In the genomic region with DNA sequence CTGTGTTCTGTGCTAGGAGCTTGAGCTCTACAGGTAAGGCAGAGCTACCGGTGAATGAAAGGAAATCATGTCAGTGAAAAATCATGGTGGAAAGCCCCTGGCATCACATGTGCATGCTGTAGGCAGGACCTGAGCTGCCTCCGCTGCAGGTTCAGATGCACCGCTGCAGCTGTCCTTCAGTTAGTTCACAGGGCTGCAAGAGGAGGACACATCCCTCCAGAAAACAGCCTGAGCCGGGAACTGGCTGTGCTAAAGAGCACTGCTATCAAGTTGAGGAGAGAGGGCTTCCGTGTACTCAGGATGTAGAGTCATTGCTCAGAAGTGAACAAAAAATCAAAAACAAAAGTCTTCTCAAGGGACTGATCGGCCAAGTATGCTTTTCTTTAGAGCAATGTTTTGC, we compare ENCODE assay signal across 13 cellular contexts.
DNase-seq lines count a peak whose midpoint lies in the region; ATAC-seq and TF ChIP-seq lines count a peak whose summit lies in the region.
"Had no signal": no experiment of that assay in that cellular context is flagged by ENCODE, and none has a peak within 500 bp of the region (broad histone marks: within the 10 kb centered on the region; RNA-seq: fewer than 3 reads in every experiment).

No MANE protein-coding gene starts in this region.

- H3K4me3 ChIP-seq in CD8-positive, alpha-beta T cell (ENCODE audit: low read depth, low read length): peak overlapping the region; percentile 30
- H3K4me3 ChIP-seq in vagina: no peak overlapping the region
- H3K4me3 ChIP-seq: uterus had no signal

- CTCF ChIA-PET in CD8-positive, alpha-beta T cell (lab: Charles Lee): no interaction called here
- CTCF ChIA-PET in activated naive CD4-positive, alpha-beta T cell treated with anti-CD3 and anti-CD28 coated beads for 36 hours (lab: Charles Lee): interaction anchor here (0.6 to 2.0 kb wide), 2 partner anchors 111 to 136 kb away, joined by 3 to 4 read pairs; no protein-coding TSS in a partner anchor

- peaks cover 84% of the 10 kb centered on the region for H3K4me1 ChIP-seq in CD8-positive, alpha-beta T cell (ENCODE audit: insufficient read depth, low read length)
- no peaks in the 10 kb centered on the region for H3K4me1 ChIP-seq in vagina
- H3K4me1 ChIP-seq: uterus had no signal

- no peaks in the 10 kb centered on the region for H3K27me3 Mint-ChIP-seq in CD8-positive, alpha-beta T cell (ENCODE audit: low read depth)
- no peaks in the 10 kb centered on the region for H3K27me3 Mint-ChIP-seq in activated naive CD4-positive, alpha-beta T cell treated with anti-CD3 and anti-CD28 coated beads for 36 hours (ENCODE audit: low read depth)
- H3K27me3 Mint-ChIP-seq in CD14-positive monocyte (ENCODE audit: low read depth in 3 of 3): peaks cover 3 to 5% (median 4%) of the 10 kb centered on the region in 3 donors

- H3K27ac ChIP-seq in CD8-positive, alpha-beta T cell (ENCODE audit: low read depth, low read length): peak overlapping the region; percentile 1
- no peak overlapping the region for H3K27ac ChIP-seq in vagina
- H3K27ac ChIP-seq: uterus had no signal

- POLR2A ChIA-PET in CD8-positive, alpha-beta T cell (lab: Charles Lee): interaction anchor here (0.7 to 1.9 kb wide), 3 partner anchors 33 to 138 kb away, joined by 3 to 6 read pairs (median 3); a partner anchor contains a TSS

- intact Hi-C loops in CD8-positive, alpha-beta T cell (cut with DNase I, micrococcal nuclease): no loop called here
- intact Hi-C loops in activated naive CD4-positive, alpha-beta T cell treated with anti-CD3 and anti-CD28 coated beads for 36 hours (cut with micrococcal nuclease): loop anchor here (1.0 to 10.0 kb wide), 6 partner anchors 9 to 1849 kb away; a partner anchor contains a TSS
- intact Hi-C loops in vagina (cut with DNase I) (no loop called here), CD14-positive monocyte (cut with micrococcal nuclease) (no loop called here)

- peaks cover 44% of the 10 kb centered on the region for H3K4me1 Mint-ChIP-seq in CD8-positive, alpha-beta T cell (ENCODE audit: low read depth)
- H3K4me1 Mint-ChIP-seq in activated naive CD4-positive, alpha-beta T cell treated with anti-CD3 and anti-CD28 coated beads for 36 hours (ENCODE audit: low read depth): peaks cover 72% of the 10 kb centered on the region
- H3K4me1 Mint-ChIP-seq in CD14-positive monocyte: peaks cover 4% of the 10 kb centered on the region

- H3K9me3 ChIP-seq in CD8-positive, alpha-beta T cell (ENCODE audit: low read length): no peaks in the 10 kb centered on the region
- no peaks in the 10 kb centered on the region for H3K9me3 ChIP-seq in vagina
- H3K9me3 ChIP-seq: uterus had no signal

- H3K27ac Mint-ChIP-seq in CD8-positive, alpha-beta T cell: peak overlapping the region; percentile 93
- peak overlapping the region; percentile 99 for H3K27ac Mint-ChIP-seq in activated naive CD4-positive, alpha-beta T cell treated with anti-CD3 and anti-CD28 coated beads for 36 hours
- no peak overlapping the region for H3K27ac Mint-ChIP-seq in CD14-positive monocyte

- peaks cover 18% of the 10 kb centered on the region for H3K36me3 Mint-ChIP-seq in CD8-positive, alpha-beta T cell
- peaks cover 12% of the 10 kb centered on the region for H3K36me3 Mint-ChIP-seq in activated naive CD4-positive, alpha-beta T cell treated with anti-CD3 and anti-CD28 coated beads for 36 hours (ENCODE audit: low read depth)
- peaks cover 44 to 46% of the 10 kb centered on the region in 2 donors for H3K36me3 Mint-ChIP-seq in CD14-positive monocyte

- peak overlapping the region; percentile 63 for H3K4me3 Mint-ChIP-seq in CD8-positive, alpha-beta T cell
- H3K4me3 Mint-ChIP-seq in activated naive CD4-positive, alpha-beta T cell treated with anti-CD3 and anti-CD28 coated beads for 36 hours: peak overlapping the region; percentile 71
- no peak overlapping the region for H3K4me3 Mint-ChIP-seq in CD14-positive monocyte

- no peaks in the 10 kb centered on the region for H3K27me3 ChIP-seq in CD8-positive, alpha-beta T cell (ENCODE audit: insufficient read depth, low read length)
- no peaks in the 10 kb centered on the region for H3K27me3 ChIP-seq in vagina
- H3K27me3 ChIP-seq: uterus had no signal

- H3K36me3 ChIP-seq in CD8-positive, alpha-beta T cell (ENCODE audit: insufficient read depth, low read length): no peaks in the 10 kb centered on the region
- peaks cover 0 to 3% of the 10 kb centered on the region in 2 donors for H3K36me3 ChIP-seq in vagina

- TF ChIP-seq POLR2A in vagina (IDR thresholded peaks at IDR 0.05): no peak

- peak in 6 of 7 experiments; percentile 28 to 68 (median 55) for DNase-seq in CD8-positive, alpha-beta T cell
- DNase-seq in activated CD4-positive, alpha-beta T cell treated with anti-CD3 and anti-CD28 coated beads for 4 hours: peak; percentile 40 to 52
- DNase-seq in activated naive CD4-positive, alpha-beta T cell treated with anti-CD3 and anti-CD28 coated beads for 36 hours: peak; percentile 84
- DNase-seq in pulmonary artery endothelial cell (ENCODE audit: low read depth, low spot score): peak; percentile 5
- DNase-seq in vagina (ENCODE audit: extremely low spot score in 2 of 2): no peak
- no peak for DNase-seq in CD14-positive monocyte (ENCODE audit: low spot score)
- DNase-seq in occipital lobe (lab: John Stamatoyannopoulos, UW): no peak
- DNase-seq: DMS79, Karpas-422, NCI-H526 treated with DMSO at 0.1 percent for 48 hours, T1000, uterus had no signal

- TF ChIP-seq CTCF in CD8-positive, alpha-beta T cell (IDR thresholded peaks at IDR 0.05): no peak
- TF ChIP-seq CTCF in vagina (IDR thresholded peaks at IDR 0.05): no peak
- no peak for TF ChIP-seq CTCF in CD14-positive monocyte (IDR thresholded peaks at IDR 0.05)

- peak; percentile 62 for ATAC-seq in CD8-positive, alpha-beta T cell
- no peak for ATAC-seq in GM19452 (IDR thresholded peaks at IDR 0.05; ENCODE audit: unreplicated experiment)

- H3K9me3 Mint-ChIP-seq in CD8-positive, alpha-beta T cell: no peaks in the 10 kb centered on the region
- H3K9me3 Mint-ChIP-seq in activated naive CD4-positive, alpha-beta T cell treated with anti-CD3 and anti-CD28 coated beads for 36 hours: no peaks in the 10 kb centered on the region
- peaks cover 0 to 3% (median 0%) of the 10 kb centered on the region in 7 donors for H3K9me3 Mint-ChIP-seq in CD14-positive monocyte

Comparison
In these comparisons a context has a peak if more than half of its experiments do, and no peak if none do; other contexts are left out.
1. DNase-seq: peak in CD8-positive, alpha-beta T cell (6 of 7), activated CD4-positive, alpha-beta T cell treated with anti-CD3 and anti-CD28 coated beads for 4 hours (2 of 2), activated naive CD4-positive, alpha-beta T cell treated with anti-CD3 and anti-CD28 coated beads for 36 hours (single experiment) and pulmonary artery endothelial cell (single experiment); none in vagina (0 of 2), CD14-positive monocyte (single experiment) and occipital lobe (single experiment).
2. H3K27ac Mint-ChIP-seq: peak in CD8-positive, alpha-beta T cell (single experiment) and activated naive CD4-positive, alpha-beta T cell treated with anti-CD3 and anti-CD28 coated beads for 36 hours (single experiment); none in CD14-positive monocyte (0 of 7).
3. H3K4me3 Mint-ChIP-seq: peak in CD8-positive, alpha-beta T cell (single experiment) and activated naive CD4-positive, alpha-beta T cell treated with anti-CD3 and anti-CD28 coated beads for 36 hours (single experiment); none in CD14-positive monocyte (0 of 2).